Comparison of ENCODE assay signal across 16 cellular contexts in the genomic region with DNA sequence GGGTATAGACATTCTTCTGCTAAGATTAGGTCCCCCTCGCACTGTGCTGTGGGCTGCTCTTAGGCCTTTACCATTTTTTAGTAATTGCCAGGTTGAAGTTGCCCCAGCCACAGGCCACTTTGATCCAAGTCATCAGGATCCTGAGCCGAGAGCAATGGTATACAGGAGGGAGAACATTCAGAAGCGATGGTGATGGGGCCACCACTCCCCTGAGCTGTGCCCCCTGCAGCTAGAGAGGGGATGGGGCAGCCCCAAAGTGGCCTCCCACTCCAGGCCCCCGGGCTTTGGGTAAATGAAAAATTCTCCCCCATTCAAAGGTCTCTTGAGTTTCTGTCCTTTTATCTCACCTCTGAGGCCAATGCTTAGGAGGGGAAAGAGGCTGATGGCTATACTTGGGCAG. TPM values are rescaled to one million over a fixed set of nuclear protein-coding genes. Genes with fewer than 3 reads are reported as not detected.
DNase-seq lines count a peak whose midpoint lies in the region; ATAC-seq, FAIRE-seq and TF ChIP-seq lines count a peak whose summit lies in the region.
"Had no signal": no experiment of that assay in that cellular context is flagged by ENCODE, and none has a peak within 500 bp of the region (broad histone marks: within the 10 kb centered on the region; RNA-seq: fewer than 3 reads in every experiment).

No MANE protein-coding gene starts in this region.

- no peak for TF ChIP-seq CTCF in progenitor cell of endocrine pancreas (IDR thresholded peaks at IDR 0.05; ENCODE audit: unreplicated experiment)

- H3K27ac Mint-ChIP-seq in activated T-cell treated with anti-CD3 and anti-CD28 coated beads, Interleukin-2, amount 50 U/mL, for 24 hours = peak overlapping the region; percentile 44
- H3K27ac Mint-ChIP-seq in progenitor cell of endocrine pancreas = peak overlapping the region; percentile 45
- H3K27ac Mint-ChIP-seq: CD4-positive, alpha-beta T cell had no signal

- no peaks in the 10 kb centered on the region for H3K27me3 Mint-ChIP-seq in activated T-cell treated with anti-CD3 and anti-CD28 coated beads, Interleukin-2, amount 50 U/mL, for 24 hours
- no peaks in the 10 kb centered on the region for H3K27me3 Mint-ChIP-seq in progenitor cell of endocrine pancreas
- H3K27me3 Mint-ChIP-seq: CD4-positive, alpha-beta T cell had no signal

- no peak for FAIRE-seq in RCC 7860 (lab: Jason Lieb, UNC)
- FAIRE-seq: A549, D721Med, G401.6, GM12891, GM19239 had no signal

- peaks cover 99% of the 10 kb centered on the region for H3K36me3 Mint-ChIP-seq in activated T-cell treated with anti-CD3 and anti-CD28 coated beads, Interleukin-2, amount 50 U/mL, for 24 hours (ENCODE audit: low read depth)
- H3K36me3 Mint-ChIP-seq in progenitor cell of endocrine pancreas (ENCODE audit: insufficient read depth) = peaks cover 23% of the 10 kb centered on the region

- no peak for ATAC-seq in left cardiac atrium
- ATAC-seq: A549 had no signal

- peaks cover 6% of the 10 kb centered on the region for H3K4me1 Mint-ChIP-seq in activated T-cell treated with anti-CD3 and anti-CD28 coated beads, Interleukin-2, amount 50 U/mL, for 24 hours (ENCODE audit: low read depth)
- no peaks in the 10 kb centered on the region for H3K4me1 Mint-ChIP-seq in progenitor cell of endocrine pancreas (ENCODE audit: low read depth)

- no peak overlapping the region for H3K4me3 Mint-ChIP-seq in activated T-cell treated with anti-CD3 and anti-CD28 coated beads, Interleukin-2, amount 50 U/mL, for 24 hours
- no peak overlapping the region for H3K4me3 Mint-ChIP-seq in progenitor cell of endocrine pancreas (ENCODE audit: low read depth)
- H3K4me3 Mint-ChIP-seq: CD4-positive, alpha-beta T cell had no signal

- H3K9me3 Mint-ChIP-seq in activated T-cell treated with anti-CD3 and anti-CD28 coated beads, Interleukin-2, amount 50 U/mL, for 24 hours = no peaks in the 10 kb centered on the region
- no peaks in the 10 kb centered on the region for H3K9me3 Mint-ChIP-seq in progenitor cell of endocrine pancreas (ENCODE audit: low read depth)
- H3K9me3 Mint-ChIP-seq: CD4-positive, alpha-beta T cell had no signal

- intact Hi-C loops in cardiac septum (cut with DNase I) = loop anchor here (5.0 kb wide), 1 partner anchor 88 kb away; no protein-coding TSS in a partner anchor
- intact Hi-C loops in left cardiac atrium (cut with DNase I) = no loop called here

- DNase-seq in activated T-cell treated with anti-CD3 and anti-CD28 coated beads, Interleukin-2, amount 50 U/mL, for 24 hours = no peak
- no peak for DNase-seq in activated T-cell treated with anti-CD3 and anti-CD28 coated beads, Interleukin-2, amount 50 U/mL, for 1 hour
- DNase-seq in cardiac septum (ENCODE audit: low spot score) (peak; percentile 50), left cardiac atrium (no peak), progenitor cell of endocrine pancreas (ENCODE audit: low spot score, unreplicated experiment) (no peak), RCC 7860 (ENCODE audit: low spot score) (no peak), RKO (ENCODE audit: low spot score) (no peak)
- DNase-seq: AML-193; Caco-2; CD4-positive, alpha-beta T cell; GM23248 had no signal

RNA-seq across cellular contexts. Expression of a gene that starts 59.4 kb away (rescaled TPM):
- 112 TPM for total RNA-seq in cardiac septum
- total RNA-seq in left cardiac atrium = 100 to 1,000 TPM; 101 to 138 TPM
- 311 and 319 TPM in 2 replicates for total RNA-seq in progenitor cell of endocrine pancreas
